8 cellular contexts compared by ENCODE assay signal in genomic region chr18:45621068-45621511, GRCh38. TPM values are rescaled to one million over a fixed set of nuclear protein-coding genes. Genes with fewer than 3 reads are reported as not detected.
DNase-seq lines count a peak whose midpoint lies in the region; ATAC-seq and TF ChIP-seq lines count a peak whose summit lies in the region.

No MANE protein-coding gene starts in this region.

- TF ChIP-seq EP300 in sigmoid colon (IDR thresholded peaks at IDR 0.05) = no peak

- H2AFZ ChIP-seq in OCI-LY1 (ENCODE audit: low read length) = no peak overlapping the region

- peak; percentile 90 for TF ChIP-seq CTCF in OCI-LY1 (IDR thresholded peaks at IDR 0.05; ENCODE audit: low read length)
- TF ChIP-seq CTCF in glutamatergic neuron (IDR thresholded peaks at IDR 0.05; ENCODE audit: partially characterized antibody, unreplicated experiment) = peak; percentile 94
- TF ChIP-seq CTCF in sigmoid colon (IDR thresholded peaks at IDR 0.05) = peak; percentile 34 to 97 (median 81)

- H3F3A ChIP-seq in OCI-LY1 (ENCODE audit: insufficient read depth, low read length) = no peaks in the 10 kb centered on the region

- H3K4me3 ChIP-seq in OCI-LY1 (ENCODE audit: low read depth, low read length, poor library complexity, severe bottlenecking) (no peak overlapping the region), sigmoid colon (no peak overlapping the region)

- H3K9me3 ChIP-seq in OCI-LY1 (ENCODE audit: low read length) (no peaks in the 10 kb centered on the region), sigmoid colon (no peaks in the 10 kb centered on the region)

- DNase-seq in AG08396 (ENCODE audit: low spot score) (peak; percentile 56), glutamatergic neuron (peak; percentile 50), sigmoid colon (no peak), mesenteric fat pad (ENCODE audit: low spot score) (no peak)
- DNase-seq in activated T-helper 1 cell treated with anti-CD3 and anti-CD28 coated beads, Interleukin-12 subunit alpha, Interleukin-12 subunit beta, Interleukin-2, Interleukin-4 antibody, amounts not matched to agents 30 ng/mL and 10 ng/mL and 1 ng/mL, durations not matched to agents 14 hours and 24 hours and 36 hours (ENCODE audit: low spot score) = peak; percentile 9

- H3K79me2 ChIP-seq in OCI-LY1 (ENCODE audit: insufficient read depth, low read length) = no peaks in the 10 kb centered on the region

- H3K4me1 Mint-ChIP-seq in activated T-helper 1 cell treated with anti-CD3 and anti-CD28 coated beads, Interleukin-12 subunit alpha, Interleukin-12 subunit beta, Interleukin-2, Interleukin-4 antibody, amounts not matched to agents 30 ng/mL and 10 ng/mL and 1 ng/mL, durations not matched to agents 14 hours and 24 hours and 36 hours (ENCODE audit: low read depth) = no peaks in the 10 kb centered on the region
- no peaks in the 10 kb centered on the region for H3K4me1 Mint-ChIP-seq in glutamatergic neuron (ENCODE audit: low read depth, unreplicated experiment)

- H3K4me2 ChIP-seq in OCI-LY1 (ENCODE audit: low read length) = no peak overlapping the region

- H3K27me3 ChIP-seq in OCI-LY1 (ENCODE audit: insufficient read depth, low read length) (no peaks in the 10 kb centered on the region; the same call in 1 of the 2 replicates), sigmoid colon (no peaks in the 10 kb centered on the region)

- no peaks in the 10 kb centered on the region for H4K20me1 ChIP-seq in OCI-LY1 (ENCODE audit: insufficient read depth, low read length)

- no peaks in the 10 kb centered on the region for H3K9me2 ChIP-seq in OCI-LY1 (ENCODE audit: low read depth, low read length)

- WGBS in sigmoid colon, 2 donors = 5 to 13% methylated on average over 5 of the region's 5 CpGs

- peak; percentile 82 for ATAC-seq in GM18502 (IDR thresholded peaks at IDR 0.05; ENCODE audit: poor library complexity, unreplicated experiment)
- peak; percentile 73 for ATAC-seq in HG03565 (IDR thresholded peaks at IDR 0.05; ENCODE audit: unreplicated experiment)

- H3K4me1 ChIP-seq in OCI-LY1 (ENCODE audit: insufficient read depth, low read length, severe bottlenecking) (no peaks in the 10 kb centered on the region), sigmoid colon (peaks cover 0 to 32% (median 24%) of the 10 kb centered on the region in 4 donors)

- H3K36me3 Mint-ChIP-seq in activated T-helper 1 cell treated with anti-CD3 and anti-CD28 coated beads, Interleukin-12 subunit alpha, Interleukin-12 subunit beta, Interleukin-2, Interleukin-4 antibody, amounts not matched to agents 30 ng/mL and 10 ng/mL and 1 ng/mL, durations not matched to agents 14 hours and 24 hours and 36 hours (ENCODE audit: low read depth) = no peaks in the 10 kb centered on the region
- peaks cover 6% of the 10 kb centered on the region for H3K36me3 Mint-ChIP-seq in glutamatergic neuron (ENCODE audit: unreplicated experiment)

- no peak for TF ChIP-seq POLR2A in sigmoid colon (IDR thresholded peaks at IDR 0.05)

- H3K9me3 Mint-ChIP-seq in activated T-helper 1 cell treated with anti-CD3 and anti-CD28 coated beads, Interleukin-12 subunit alpha, Interleukin-12 subunit beta, Interleukin-2, Interleukin-4 antibody, amounts not matched to agents 30 ng/mL and 10 ng/mL and 1 ng/mL, durations not matched to agents 14 hours and 24 hours and 36 hours = no peaks in the 10 kb centered on the region
- H3K9me3 Mint-ChIP-seq in glutamatergic neuron (ENCODE audit: unreplicated experiment) = peaks cover 2% of the 10 kb centered on the region

- peaks cover 15% of the 10 kb centered on the region for H3K27me3 Mint-ChIP-seq in activated T-helper 1 cell treated with anti-CD3 and anti-CD28 coated beads, Interleukin-12 subunit alpha, Interleukin-12 subunit beta, Interleukin-2, Interleukin-4 antibody, amounts not matched to agents 30 ng/mL and 10 ng/mL and 1 ng/mL, durations not matched to agents 14 hours and 24 hours and 36 hours (ENCODE audit: insufficient read depth)
- H3K27me3 Mint-ChIP-seq in glutamatergic neuron (ENCODE audit: unreplicated experiment) = no peaks in the 10 kb centered on the region

- no peak overlapping the region for H3K9ac ChIP-seq in OCI-LY1 (ENCODE audit: low read length)

- intact Hi-C loops in activated T-helper 1 cell treated with anti-CD3 and anti-CD28 coated beads, Interleukin-12 subunit alpha, Interleukin-12 subunit beta, Interleukin-2, Interleukin-4 antibody, amounts not matched to agents 30 ng/mL and 10 ng/mL and 1 ng/mL, durations not matched to agents 14 hours and 24 hours and 36 hours (cut with micrococcal nuclease) = loop anchor here (1.0 kb wide), 4 partner anchors 45 to 353 kb away; no protein-coding TSS in a partner anchor
- intact Hi-C loops in sigmoid colon (cut with DNase I) = loop anchor here (2.0 kb wide), 1 partner anchor 44 kb away; no protein-coding TSS in a partner anchor

- H3K27ac ChIP-seq in OCI-LY1 (ENCODE audit: low read depth, low read length, poor library complexity, severe bottlenecking) (no peak overlapping the region), sigmoid colon (no peak overlapping the region)

- H3K27ac Mint-ChIP-seq in activated T-helper 1 cell treated with anti-CD3 and anti-CD28 coated beads, Interleukin-12 subunit alpha, Interleukin-12 subunit beta, Interleukin-2, Interleukin-4 antibody, amounts not matched to agents 30 ng/mL and 10 ng/mL and 1 ng/mL, durations not matched to agents 14 hours and 24 hours and 36 hours = no peak overlapping the region
- no peak overlapping the region for H3K27ac Mint-ChIP-seq in glutamatergic neuron (ENCODE audit: unreplicated experiment)

- no peak overlapping the region for H3K4me3 Mint-ChIP-seq in activated T-helper 1 cell treated with anti-CD3 and anti-CD28 coated beads, Interleukin-12 subunit alpha, Interleukin-12 subunit beta, Interleukin-2, Interleukin-4 antibody, amounts not matched to agents 30 ng/mL and 10 ng/mL and 1 ng/mL, durations not matched to agents 14 hours and 24 hours and 36 hours
- no peak overlapping the region for H3K4me3 Mint-ChIP-seq in glutamatergic neuron (ENCODE audit: unreplicated experiment)

- H3K36me3 ChIP-seq in OCI-LY1 (ENCODE audit: insufficient read depth, low read length) (no peaks in the 10 kb centered on the region), sigmoid colon (no peaks in the 10 kb centered on the region)

RNA-seq across cellular contexts. Expression of gene SLC14A2, which starts 5.8 kb away (rescaled TPM):
- not detected in 2 replicates for total RNA-seq in activated T-helper 1 cell treated with anti-CD3 and anti-CD28 coated beads, Interleukin-12 subunit alpha, Interleukin-12 subunit beta, Interleukin-2, Interleukin-4 antibody, amounts not matched to agents 30 ng/mL and 10 ng/mL and 1 ng/mL, durations not matched to agents 14 hours and 24 hours and 36 hours
- total RNA-seq in glutamatergic neuron (ENCODE audit: unreplicated experiment) (0.25 TPM), sigmoid colon (under 1 TPM in 1 of 4 donors, not detected in 3; 0.28 TPM), mesenteric fat pad (0.45 TPM)
- polyA plus RNA-seq in sigmoid colon = under 1 TPM in 1 of 3 donors, not detected in 2; 0.01 TPM

Comparison
In these comparisons a context has a peak if more than half of its experiments do, and no peak if none do; other contexts are left out.
1. DNase-seq: peak in AG08396 (single experiment), activated T-helper 1 cell treated with anti-CD3 and anti-CD28 coated beads, Interleukin-12 subunit alpha, Interleukin-12 subunit beta, Interleukin-2, Interleukin-4 antibody, amounts not matched to agents 30 ng/mL and 10 ng/mL and 1 ng/mL, durations not matched to agents 14 hours and 24 hours and 36 hours (single experiment) and glutamatergic neuron (single experiment); none in sigmoid colon (single experiment) and mesenteric fat pad (single experiment).
2. Peak in every context shown above with its lines, with median percentiles within 50 percentile points of each other: CTCF ChIP-seq.